31 cellular contexts compared by ENCODE assay signal in the genomic region with DNA sequence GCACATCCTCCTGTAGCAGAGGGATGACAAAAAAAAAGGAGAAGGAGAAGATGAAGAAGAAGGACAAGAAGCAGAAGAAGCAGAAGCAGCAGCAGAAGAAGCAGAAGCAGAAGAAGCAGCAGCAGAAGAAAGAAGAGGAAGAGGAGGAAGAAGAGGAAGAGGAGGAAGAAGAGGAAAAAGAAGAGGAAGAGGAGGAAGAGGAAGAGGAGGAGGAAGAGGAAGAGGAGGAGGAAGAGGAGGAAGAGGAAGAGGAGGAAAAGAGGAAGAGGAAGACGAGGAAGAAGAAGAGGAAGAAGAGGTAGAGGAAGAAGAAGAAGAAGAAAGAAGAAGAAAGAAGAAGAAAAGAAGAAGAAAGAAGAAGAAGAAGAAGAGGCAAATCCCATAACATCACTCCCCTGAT.
"Had no signal": no experiment of that assay in that cellular context is flagged by ENCODE, and none has a peak within 500 bp of the region (broad histone marks: within the 10 kb centered on the region; RNA-seq: fewer than 3 reads in every experiment).

No MANE protein-coding gene starts in this region.

- ATAC-seq: activated CD8-positive, alpha-beta T cell treated with anti-CD3 and anti-CD28 coated beads for 36 hours; activated T-cell treated with anti-CD3 and anti-CD28 coated beads, Interleukin-2, amount 50 U/mL, for 72 hours; activated T-helper 17 cell treated with anti-CD3 and anti-CD28 coated beads, Interleukin-2, amount 50 U/mL, for 72 hours had no signal

- H3K27me3 ChIP-seq: brain microvascular endothelial cell, SJCRH30 had no signal

- H3K27ac ChIP-seq: brain microvascular endothelial cell, SJCRH30, SK-N-MC had no signal

- FAIRE-seq: TTC549 had no signal

- H3K4me1 ChIP-seq: SJCRH30 had no signal

- H3K36me3 ChIP-seq: brain microvascular endothelial cell, SJCRH30 had no signal

- H3K9me3 ChIP-seq: SJCRH30 had no signal

- H3K4me3 ChIP-seq: SJCRH30, SK-N-MC had no signal

- DNase-seq: activated CD4-positive, alpha-beta T cell treated with anti-CD3 and anti-CD28 coated beads, Interleukin-2, amount 10 ng/mL, durations not matched to agents 24 days and 14 days; activated CD4-positive, alpha-beta T cell treated with anti-CD3 and anti-CD28 coated beads, Interleukin-2, amount 50 U/mL, for 4 hours; activated CD8-positive, alpha-beta T cell treated with anti-CD3 and anti-CD28 coated beads for 36 hours; activated effector memory CD4-positive, alpha-beta T cell treated with anti-CD3 and anti-CD28 coated beads, Interleukin-2, amount 50 U/mL, for 16 hours; activated naive CD4-positive, alpha-beta T cell; activated naive CD4-positive, alpha-beta T cell treated with anti-CD3 and anti-CD28 coated beads, Interleukin-2, amount 50 U/mL, for 16 hours; activated naive CD8-positive, alpha-beta T cell treated with anti-CD3 and anti-CD28 coated beads for 36 hours; activated T-cell treated with anti-CD3 and anti-CD28 coated beads, Interleukin-2, amount 50 U/mL, for 1 hour; activated T-cell treated with anti-CD3 and anti-CD28 coated beads, Interleukin-2, amount 50 U/mL, for 72 hours; amniotic stem cell; aorta; brain microvascular endothelial cell; central memory CD4-positive, alpha-beta T cell; MV-4-11; NCI-H1092; NCI-H1436 treated with DMSO at 0.1 percent for 48 hours; NCI-H1694 treated with DMSO at 0.1 percent for 48 hours; NCI-H2029; NCI-H2107; NCI-H2171; NCI-H510A; NCI-H526; NCI-H748 treated with DMSO at 0.1 percent for 48 hours; NK-92 treated with Interleukin-12 subunit alpha and Interleukin-12 subunit beta, amount 100 ng/mL, for 24 hours; OCI-M1; SHP77; SJCRH30; T1000 had no signal
